ENCODE assay signal across 25 cellular contexts in genomic region chr10:104479906-104480579, GRCh38.
DNase-seq lines count a peak whose midpoint lies in the region; ATAC-seq and TF ChIP-seq lines count a peak whose summit lies in the region.
"Had no signal": no experiment of that assay in that cellular context is flagged by ENCODE, and none has a peak within 500 bp of the region (broad histone marks: within the 10 kb centered on the region; RNA-seq: fewer than 3 reads in every experiment).

No MANE protein-coding gene starts in this region.

- peaks cover 0 to 11% (median 0%) of the 10 kb centered on the region in 4 donors for H3K27me3 ChIP-seq in esophagus muscularis mucosa
- H3K27me3 ChIP-seq: gastrocnemius medialis had no signal

- TF ChIP-seq POLR2A in esophagus muscularis mucosa (IDR thresholded peaks at IDR 0.05; ENCODE audit: low read depth) = no peak

- WGBS in esophagus muscularis mucosa = 88% methylated on average over 5 of the region's 6 CpGs

- H3K4me1 Mint-ChIP-seq in progenitor cell of endocrine pancreas (ENCODE audit: low read depth) = no peaks in the 10 kb centered on the region
- H3K4me1 Mint-ChIP-seq: activated CD4-positive, alpha-beta memory T cell treated with anti-CD3 and anti-CD28 coated beads, Interleukin-2, amount 10 ng/mL, durations not matched to agents 7 days and 5 days; CD4-positive, alpha-beta memory T cell; nephron progenitor cell had no signal

- H3K4me1 ChIP-seq in esophagus muscularis mucosa = no peaks in the 10 kb centered on the region
- H3K4me1 ChIP-seq: gastrocnemius medialis, lower lobe of right lung, pancreas, upper lobe of right lung had no signal

- DNase-seq in left cardiac atrium (peak; percentile 28), cardiac septum (ENCODE audit: low spot score) (no peak), NCI-H748 treated with DMSO at 0.1 percent for 48 hours (lab: John Stamatoyannopoulos, UW) (peak; percentile 47), esophagus muscularis mucosa (ENCODE audit: extremely low spot score) (peak; percentile 39), stromal cell of bone marrow (ENCODE audit: low read depth) (peak; percentile 9), cortex of kidney (lab: John Stamatoyannopoulos, UW) (no peak), progenitor cell of endocrine pancreas (ENCODE audit: low spot score, unreplicated experiment) (no peak)
- DNase-seq: 8988T; activated CD4-positive, alpha-beta memory T cell treated with anti-CD3 and anti-CD28 coated beads, Interleukin-2, amount 10 ng/mL, durations not matched to agents 7 days and 5 days; CD4-positive, alpha-beta memory T cell; DMS 273 treated with DMSO at 0.1 percent for 48 hours; gastrocnemius medialis; hypothalamus; lower lobe of right lung; MV-4-11; NCI-H187 treated with DMSO at 0.1 percent for 48 hours; NCI-H226; NCI-H82; nephron progenitor cell; OCI-M1; pancreas; upper lobe of right lung had no signal

- H3K9me3 ChIP-seq in esophagus muscularis mucosa = no peaks in the 10 kb centered on the region
- H3K9me3 ChIP-seq: gastrocnemius medialis, lower lobe of right lung, pancreas, upper lobe of right lung had no signal

- no peak overlapping the region for H3K27ac ChIP-seq in esophagus muscularis mucosa (replicated peaks in 1 of 4)
- H3K27ac ChIP-seq: gastrocnemius medialis, lower lobe of right lung, pancreas, upper lobe of right lung had no signal

- H3K9me3 Mint-ChIP-seq in progenitor cell of endocrine pancreas (ENCODE audit: low read depth) = no peaks in the 10 kb centered on the region
- H3K9me3 Mint-ChIP-seq: activated CD4-positive, alpha-beta memory T cell treated with anti-CD3 and anti-CD28 coated beads, Interleukin-2, amount 10 ng/mL, durations not matched to agents 7 days and 5 days; CD4-positive, alpha-beta memory T cell; nephron progenitor cell had no signal

- no peaks in the 10 kb centered on the region for H3K36me3 ChIP-seq in esophagus muscularis mucosa
- H3K36me3 ChIP-seq: gastrocnemius medialis, lower lobe of right lung, pancreas, upper lobe of right lung had no signal

- intact Hi-C loops in left cardiac atrium (cut with DNase I) = no loop called here
- intact Hi-C loops in cardiac septum (cut with DNase I) = no loop called here
- intact Hi-C loops in esophagus muscularis mucosa (cut with DNase I) = no loop called here

- TF ChIP-seq CTCF in esophagus muscularis mucosa (IDR thresholded peaks at IDR 0.05) = no peak
- no peak for TF ChIP-seq CTCF in progenitor cell of endocrine pancreas (IDR thresholded peaks at IDR 0.05; ENCODE audit: unreplicated experiment)

- H3K27me3 Mint-ChIP-seq in progenitor cell of endocrine pancreas = peaks cover 14% of the 10 kb centered on the region

- no peak for TF ChIP-seq EP300 in esophagus muscularis mucosa (IDR thresholded peaks at IDR 0.05)

- H3K27ac Mint-ChIP-seq in progenitor cell of endocrine pancreas = no peak overlapping the region
- H3K27ac Mint-ChIP-seq: activated CD4-positive, alpha-beta memory T cell treated with anti-CD3 and anti-CD28 coated beads, Interleukin-2, amount 10 ng/mL, durations not matched to agents 7 days and 5 days; activated naive CD8-positive, alpha-beta T cell; CD4-positive, alpha-beta memory T cell; nephron progenitor cell had no signal

- no peak overlapping the region for H3K4me3 Mint-ChIP-seq in progenitor cell of endocrine pancreas (ENCODE audit: low read depth)
- H3K4me3 Mint-ChIP-seq: activated CD4-positive, alpha-beta memory T cell treated with anti-CD3 and anti-CD28 coated beads, Interleukin-2, amount 10 ng/mL, durations not matched to agents 7 days and 5 days; activated naive CD8-positive, alpha-beta T cell; CD4-positive, alpha-beta memory T cell; nephron progenitor cell had no signal

- peak; percentile 75 to 84 for ATAC-seq in left cardiac atrium
- no peak for ATAC-seq in HG02759 (IDR thresholded peaks at IDR 0.05; ENCODE audit: unreplicated experiment)
- ATAC-seq: gastrocnemius medialis, pancreas, Right ventricle myocardium inferior had no signal

- H3K36me3 Mint-ChIP-seq in progenitor cell of endocrine pancreas (ENCODE audit: insufficient read depth) = no peaks in the 10 kb centered on the region
- H3K36me3 Mint-ChIP-seq: activated naive CD8-positive, alpha-beta T cell; CD4-positive, alpha-beta memory T cell had no signal

- no peak overlapping the region for H3K4me3 ChIP-seq in esophagus muscularis mucosa
- H3K4me3 ChIP-seq: gastrocnemius medialis, lower lobe of right lung, pancreas, upper lobe of right lung had no signal

Comparison
In these comparisons a context has a peak if more than half of its experiments do, and no peak if none do; other contexts are left out.
1. DNase-seq: peak in left cardiac atrium (single experiment), NCI-H748 treated with DMSO at 0.1 percent for 48 hours (single experiment), esophagus muscularis mucosa (single experiment) and stromal cell of bone marrow (single experiment); none in cardiac septum (single experiment), cortex of kidney (single experiment) and progenitor cell of endocrine pancreas (single experiment).